In the genomic region with DNA sequence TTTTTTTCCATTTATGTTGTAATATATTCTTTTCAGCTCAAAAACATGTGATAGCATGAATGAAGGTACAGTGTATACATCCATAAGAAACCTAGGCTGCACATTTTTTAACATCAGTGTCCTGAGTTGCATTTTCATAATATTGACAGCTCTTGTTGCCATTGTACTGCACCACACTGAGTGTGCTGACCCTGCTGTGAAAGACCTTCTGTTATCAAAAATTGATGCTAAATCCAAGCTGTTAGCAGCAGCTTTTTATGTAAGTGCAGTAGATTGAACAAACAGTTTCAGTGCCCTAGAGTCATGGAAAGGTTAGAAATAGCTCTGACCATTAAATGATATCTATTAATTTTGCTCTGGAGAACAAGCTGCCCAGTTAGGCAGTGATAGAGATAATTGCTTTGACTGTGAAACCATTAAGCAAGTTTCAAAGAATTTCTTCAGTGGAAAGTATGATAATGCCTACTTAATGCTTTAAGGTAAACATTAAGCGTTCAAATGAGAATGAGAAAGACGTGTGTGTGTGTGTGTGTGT, we compare ENCODE assay signal across 19 cellular contexts.
"Had no signal": no experiment of that assay in that cellular context is flagged by ENCODE, and none has a peak within 500 bp of the region (broad histone marks: within the 10 kb centered on the region; RNA-seq: fewer than 3 reads in every experiment).

No MANE protein-coding gene starts in this region.

- H3K27ac Mint-ChIP-seq: activated naive CD4-positive, alpha-beta T cell treated with anti-CD3 and anti-CD28 coated beads for 36 hours; activated naive CD8-positive, alpha-beta T cell treated with anti-CD3 and anti-CD28 coated beads, Interleukin-2, amount 50 U/mL, for 24 hours; activated T-helper 17 cell treated with anti-CD3 and anti-CD28 coated beads, Interleukin-2, amount 50 U/mL, for 72 hours; nephron; stimulated activated memory B cell treated with anti-CD40 and anti-IgM and Interleukin-4, amounts not matched to agents 10 μg/mL and 1 μg/mL and 100 μg/mL, for 72 hours had no signal

- H3K36me3 Mint-ChIP-seq: stimulated activated memory B cell treated with anti-CD40 and anti-IgM and Interleukin-4, amounts not matched to agents 10 μg/mL and 1 μg/mL and 100 μg/mL, for 72 hours had no signal

- ATAC-seq: activated naive CD8-positive, alpha-beta T cell treated with anti-CD3 and anti-CD28 coated beads, Interleukin-2, amount 50 U/mL, for 24 hours; activated T-helper 17 cell treated with anti-CD3 and anti-CD28 coated beads, Interleukin-2, amount 50 U/mL, for 72 hours; left cardiac atrium; lower lobe of right lung; stimulated activated memory B cell treated with anti-CD40 and anti-IgM and Interleukin-4, amounts not matched to agents 10 μg/mL and 1 μg/mL and 100 μg/mL, for 72 hours had no signal

- H3K27me3 ChIP-seq: breast epithelium, tibial artery had no signal

- H3K4me3 Mint-ChIP-seq: activated naive CD4-positive, alpha-beta T cell treated with anti-CD3 and anti-CD28 coated beads for 36 hours; activated naive CD8-positive, alpha-beta T cell treated with anti-CD3 and anti-CD28 coated beads, Interleukin-2, amount 50 U/mL, for 24 hours; activated T-helper 17 cell treated with anti-CD3 and anti-CD28 coated beads, Interleukin-2, amount 50 U/mL, for 72 hours; nephron; stimulated activated memory B cell treated with anti-CD40 and anti-IgM and Interleukin-4, amounts not matched to agents 10 μg/mL and 1 μg/mL and 100 μg/mL, for 72 hours had no signal

- H3K9me3 ChIP-seq: breast epithelium, lower lobe of right lung, tibial artery had no signal

- H3K27me3 Mint-ChIP-seq: activated naive CD8-positive, alpha-beta T cell treated with anti-CD3 and anti-CD28 coated beads, Interleukin-2, amount 50 U/mL, for 24 hours; activated T-helper 17 cell treated with anti-CD3 and anti-CD28 coated beads, Interleukin-2, amount 50 U/mL, for 72 hours; stimulated activated memory B cell treated with anti-CD40 and anti-IgM and Interleukin-4, amounts not matched to agents 10 μg/mL and 1 μg/mL and 100 μg/mL, for 72 hours had no signal

- H3K27ac ChIP-seq: breast epithelium, epithelial cell of prostate, lower lobe of right lung, tibial artery had no signal

- H3K4me1 ChIP-seq: breast epithelium, lower lobe of right lung, tibial artery had no signal

- H3K4me3 ChIP-seq: breast epithelium, lower lobe of right lung, tibial artery had no signal

- H3K4me1 Mint-ChIP-seq: activated naive CD8-positive, alpha-beta T cell treated with anti-CD3 and anti-CD28 coated beads, Interleukin-2, amount 50 U/mL, for 24 hours; activated T-helper 17 cell treated with anti-CD3 and anti-CD28 coated beads, Interleukin-2, amount 50 U/mL, for 72 hours; nephron; stimulated activated memory B cell treated with anti-CD40 and anti-IgM and Interleukin-4, amounts not matched to agents 10 μg/mL and 1 μg/mL and 100 μg/mL, for 72 hours had no signal

- DNase-seq: activated CD4-positive, alpha-beta T cell treated with anti-CD3 and anti-CD28 coated beads, Interleukin-2, amount 50 U/mL, for 4 hours; activated CD4-positive, CD25-positive, alpha-beta regulatory T cell treated with anti-CD3 and anti-CD28 coated beads, Interleukin-2, amount 50 U/mL, for 72 hours; activated naive CD4-positive, alpha-beta T cell treated with anti-CD3 and anti-CD28 coated beads for 36 hours; activated naive CD8-positive, alpha-beta T cell treated with anti-CD3 and anti-CD28 coated beads, Interleukin-2, amount 50 U/mL, for 24 hours; activated T-cell treated with anti-CD3 and anti-CD28 coated beads for 4 hours; aorta; foreskin melanocyte; head of caudate nucleus; left cardiac atrium; lower lobe of right lung; stimulated activated CD4-positive, alpha-beta T cell treated with anti-CD3 and anti-CD28 coated beads, Interleukin-12 subunit alpha, Interleukin-12 subunit beta, amount 100 ng/mL, for 4 hours; stimulated activated CD4-positive, alpha-beta T cell treated with anti-CD3 and anti-CD28 coated beads, Interleukin-2, amount 100 ng/mL, for 24 hours; T1000; tibial artery had no signal

- H3K36me3 ChIP-seq: lower lobe of right lung, tibial artery had no signal
